ENCODE assay signal across 8 cellular contexts in the genomic region with DNA sequence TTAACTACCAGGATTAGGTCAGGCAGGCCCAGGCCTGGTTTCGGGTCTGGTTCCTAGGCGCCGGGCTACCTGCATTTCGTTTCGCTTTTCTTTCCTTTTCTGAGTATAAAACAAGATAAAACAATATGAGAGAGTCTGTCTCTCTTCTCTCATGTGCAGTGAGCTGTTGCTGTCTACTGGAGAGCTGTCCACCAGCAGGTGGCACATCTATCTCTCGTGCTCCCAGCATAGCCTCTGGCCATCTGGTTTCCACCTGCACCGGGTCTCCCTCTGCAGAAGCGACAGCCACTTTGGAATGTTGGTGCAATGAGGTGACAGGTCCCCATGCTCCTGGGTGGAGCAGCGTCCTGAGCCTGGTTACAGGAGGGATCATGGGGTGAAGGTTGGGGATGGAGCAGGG. TPM values are rescaled to one million over a fixed set of nuclear protein-coding genes. Genes with fewer than 3 reads are reported as not detected.
DNase-seq lines count a peak whose midpoint lies in the region; ATAC-seq, FAIRE-seq and TF ChIP-seq lines count a peak whose summit lies in the region.

No MANE protein-coding gene starts in this region.

- dilution Hi-C loops in keratinocyte (cut with MboI; ENCODE audit: extremely low pct_ligation_motif_present, low sequenced_read_pairs), result no loop called here

- H3K27ac ChIP-seq in RWPE2 (ENCODE audit: poor library complexity, severe bottlenecking), result no peak overlapping the region
- no peak overlapping the region for H3K27ac ChIP-seq in brain microvascular endothelial cell
- H3K27ac ChIP-seq in keratinocyte (ENCODE audit: control insufficient read depth, insufficient read depth, low read length), result no peak overlapping the region

- no peaks in the 10 kb centered on the region for H3K9me3 ChIP-seq in RWPE2 (ENCODE audit: severe bottlenecking)
- no peaks in the 10 kb centered on the region for H3K9me3 ChIP-seq in keratinocyte (ENCODE audit: control insufficient read depth, low read depth, low read length)

- no peak overlapping the region for H3K4me3 ChIP-seq in RWPE2 (ENCODE audit: severe bottlenecking)
- H3K4me3 ChIP-seq in brain microvascular endothelial cell (ENCODE audit: low read depth, low read length), result no peak overlapping the region
- H3K4me3 ChIP-seq in keratinocyte (ENCODE audit: control insufficient read depth in 2 of 3, extremely low read depth in 1 of 3, insufficient read depth in 2 of 3, low read depth in 1 of 3, low read length in 3 of 3), result no peak overlapping the region

- DNase-seq in DMS153 (lab: John Stamatoyannopoulos, UW) (peak; percentile 44), HT-29 (ENCODE audit: low spot score) (peak; percentile 74), RWPE2 (ENCODE audit: low spot score) (no peak), brain microvascular endothelial cell (peak; percentile 48), keratinocyte (ENCODE audit: low read depth, low spot score) (no peak)
- DNase-seq in stimulated activated CD4-positive, alpha-beta T cell treated with anti-CD3 and anti-CD28 coated beads, Interleukin-4, amount 100 ng/mL, for 4 hours, result peak; percentile 8 to 19

- H3K4me1 ChIP-seq in RWPE2 (ENCODE audit: insufficient read depth, poor library complexity, severe bottlenecking) (no peaks in the 10 kb centered on the region), keratinocyte (ENCODE audit: control insufficient read depth, extremely low read depth, insufficient read depth, low read length) (peaks cover 6% of the 10 kb centered on the region)

- peak; percentile 91 for ATAC-seq in RWPE2 (ENCODE audit: low read depth)
- no peak for ATAC-seq in HG03045 (IDR thresholded peaks at IDR 0.05; ENCODE audit: unreplicated experiment)
- ATAC-seq in HG02840 (IDR thresholded peaks at IDR 0.05; ENCODE audit: low FRiP score, unreplicated experiment), result no peak

- H3K27me3 ChIP-seq in RWPE2 (ENCODE audit: insufficient read depth, poor library complexity, severe bottlenecking) (no peaks in the 10 kb centered on the region), brain microvascular endothelial cell (replicated peaks) (no peaks in the 10 kb centered on the region), keratinocyte (ENCODE audit: control insufficient read depth, extremely low read depth, insufficient read depth, low read length) (no peaks in the 10 kb centered on the region)

- H3K9ac ChIP-seq in keratinocyte (ENCODE audit: control insufficient read depth, extremely low read depth, insufficient read depth, low read length), result no peak overlapping the region

- H3K36me3 ChIP-seq in RWPE2 (ENCODE audit: low read depth) (no peaks in the 10 kb centered on the region), brain microvascular endothelial cell (replicated peaks) (no peaks in the 10 kb centered on the region), keratinocyte (ENCODE audit: control insufficient read depth in 2 of 2, extremely low read depth in 1 of 2, insufficient read depth in 2 of 2, low read length in 2 of 2) (no peaks in the 10 kb centered on the region)

- TF ChIP-seq CTCF in RWPE2 (IDR thresholded peaks at IDR 0.05; ENCODE audit: poor library complexity, severe bottlenecking), result peak; percentile 86
- TF ChIP-seq CTCF in brain microvascular endothelial cell (IDR thresholded peaks at IDR 0.05; ENCODE audit: low read depth, low read length, missing control alignments), result peak; percentile 88
- TF ChIP-seq CTCF in keratinocyte (optimal IDR thresholded peaks at IDR 0.05 in 1 of 3, IDR thresholded peaks at IDR 0.05 in 1 of 3, conservative IDR thresholded peaks at IDR 0.05 in 1 of 3; ENCODE audit: extremely low read depth in 1 of 3, insufficient read depth in 2 of 3, low read length in 3 of 3), result peak; percentile 64 to 89 (median 66)

- in situ Hi-C loops in brain microvascular endothelial cell (cut with HindIII; ENCODE audit: low pct_ligation_motif_present, low sequenced_read_pairs), result no loop called here

- no peaks in the 10 kb centered on the region for H3K9me1 ChIP-seq in keratinocyte (ENCODE audit: control insufficient read depth, extremely low read depth, insufficient read depth, low read length)

- no peaks in the 10 kb centered on the region for H4K20me1 ChIP-seq in keratinocyte (ENCODE audit: control insufficient read depth, extremely low read depth, insufficient read depth, low read length)

- H2AFZ ChIP-seq in keratinocyte (ENCODE audit: control insufficient read depth, low read length), result peak overlapping the region; percentile 73

- no peaks in the 10 kb centered on the region for H3K79me2 ChIP-seq in keratinocyte (ENCODE audit: control insufficient read depth, insufficient read depth, low read length)

- peak overlapping the region; percentile 63 for H3K4me2 ChIP-seq in keratinocyte (ENCODE audit: control insufficient read depth, extremely low read depth, insufficient read depth, low read depth, low read length)

- peak; percentile 88 for FAIRE-seq in keratinocyte (lab: Jason Lieb, UNC)

RNA-seq across cellular contexts. Expression of gene RIBC2, which starts 27.7 kb away (rescaled TPM):
- total RNA-seq in HT-29 (2014; rRNA removed; shearing (Covaris generic)), result 3.5 and 6.4 TPM in 2 replicates
- 0.05 to 0.26 TPM (median 0.12 TPM) in 3 replicates for polyA plus RNA-seq in keratinocyte
- polyA plus RNA-seq in keratinocyte (2011; ENCODE audit: low read depth), result not detected
- polyA plus RNA-seq in keratinocyte (2011; cell fraction: cytosol; rRNA removed), result 0.13 and 0.15 TPM in 2 replicates
- not detected in 2 replicates for polyA plus RNA-seq in keratinocyte (2011; cell fraction: nucleus; rRNA removed)
- 0.19 TPM in 1 of 2 replicates, not detected in the other for polyA plus RNA-seq in keratinocyte (2012; ENCODE audit: low replicate concordance)
- 0.20 TPM in 1 of 3 replicates, not detected in the others for polyA minus RNA-seq in keratinocyte
- not detected for polyA minus RNA-seq in keratinocyte (2011; cell fraction: cytosol; rRNA and poly(A)+ RNA removed)
- not detected in 2 replicates for polyA minus RNA-seq in keratinocyte (2011; cell fraction: nucleus; rRNA and poly(A)+ RNA removed)

RNA-seq across cellular contexts. Expression of gene SMC1B, which starts 27.8 kb away (rescaled TPM):
- total RNA-seq in HT-29 (2014; rRNA removed; shearing (Covaris generic)), result not detected in 2 replicates
- not detected in 3 replicates for polyA plus RNA-seq in keratinocyte
- not detected for polyA plus RNA-seq in keratinocyte (2011; ENCODE audit: low read depth)
- polyA plus RNA-seq in keratinocyte (2011; cell fraction: cytosol; rRNA removed), result not detected in 2 replicates
- not detected in 2 replicates for polyA plus RNA-seq in keratinocyte (2011; cell fraction: nucleus; rRNA removed)
- not detected in 2 replicates for polyA plus RNA-seq in keratinocyte (2012; ENCODE audit: low replicate concordance)
- polyA minus RNA-seq in keratinocyte, result not detected in 3 replicates
- not detected for polyA minus RNA-seq in keratinocyte (2011; cell fraction: cytosol; rRNA and poly(A)+ RNA removed)
- polyA minus RNA-seq in keratinocyte (2011; cell fraction: nucleus; rRNA and poly(A)+ RNA removed), result not detected in 2 replicates

Comparison
In these comparisons a context has a peak if more than half of its experiments do, and no peak if none do; other contexts are left out.
1. DNase-seq: peak in DMS153 (single experiment), HT-29 (single experiment), brain microvascular endothelial cell (single experiment) and stimulated activated CD4-positive, alpha-beta T cell treated with anti-CD3 and anti-CD28 coated beads, Interleukin-4, amount 100 ng/mL, for 4 hours (2 of 2); none in RWPE2 (single experiment) and keratinocyte (single experiment).
2. Peak in every context shown above with its lines, with median percentiles within 50 percentile points of each other: CTCF ChIP-seq.